17 cellular contexts compared by ENCODE assay signal in the genomic region with DNA sequence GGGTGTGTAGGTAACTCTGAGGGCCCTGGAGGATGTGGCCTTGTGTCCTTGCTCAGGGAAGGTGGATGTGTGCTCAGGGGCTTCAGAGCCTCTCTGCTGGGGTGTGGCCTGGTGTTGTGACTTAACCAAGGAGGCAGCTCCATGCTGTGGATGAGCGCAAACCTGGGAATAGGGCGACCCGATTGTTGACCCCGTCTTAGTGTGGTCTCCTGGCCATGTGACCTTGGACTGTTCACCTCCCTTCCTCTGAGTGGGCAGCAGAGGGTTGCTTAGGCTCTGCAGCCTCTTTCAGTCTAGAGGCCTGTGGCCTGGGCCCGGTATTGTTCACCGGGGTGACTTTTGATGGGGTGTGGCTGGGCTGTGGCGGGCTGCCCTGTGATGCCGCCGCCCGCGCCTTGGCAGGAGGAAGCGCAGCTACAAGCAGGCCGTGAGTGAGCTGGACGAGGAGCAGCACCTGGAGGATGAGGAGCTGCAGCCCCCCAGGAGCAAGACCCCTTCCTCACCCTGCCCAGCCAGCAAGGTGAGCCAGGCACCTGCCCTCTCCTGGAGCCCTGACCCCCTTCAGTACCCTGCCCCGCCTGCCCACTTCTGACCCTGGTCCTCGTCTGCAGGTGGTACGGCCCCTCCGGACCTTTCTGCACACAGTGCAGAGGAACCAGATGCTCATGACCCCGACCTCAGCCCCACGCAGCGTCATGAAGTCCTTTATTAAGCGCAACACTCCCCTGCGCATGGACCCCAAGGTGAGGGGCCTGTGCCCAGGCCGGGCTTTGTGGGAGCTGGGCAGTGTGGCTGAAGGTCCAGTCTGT. TPM values are rescaled to one million over a fixed set of nuclear protein-coding genes. Genes with fewer than 3 reads are reported as not detected.
DNase-seq lines count a peak whose midpoint lies in the region; ATAC-seq and TF ChIP-seq lines count a peak whose summit lies in the region.
"Had no signal": no experiment of that assay in that cellular context is flagged by ENCODE, and none has a peak within 500 bp of the region (broad histone marks: within the 10 kb centered on the region; RNA-seq: fewer than 3 reads in every experiment).

No MANE protein-coding gene starts in this region.

- peak; percentile 63 for DNase-seq in cardiac septum (ENCODE audit: low spot score)
- DNase-seq in left ventricle myocardium superior: no peak
- DNase-seq in activated naive CD8-positive, alpha-beta T cell treated with anti-CD3 and anti-CD28 coated beads, Interleukin-2, amount 50 U/mL, for 24 hours: no peak
- peak; percentile 80 for DNase-seq in osteocyte (ENCODE audit: extremely low spot score, unreplicated experiment)
- DNase-seq in ureter (ENCODE audit: low spot score): peak; percentile 40
- DNase-seq in NCI-H526 treated with DMSO at 0.1 percent for 48 hours (lab: John Stamatoyannopoulos, UW): no peak
- DNase-seq in activated CD4-positive, CD25-positive, alpha-beta regulatory T cell (lab: John Stamatoyannopoulos, UW): no peak
- DNase-seq: MV-4-11, NCI-H1417, NCI-H187 treated with DMSO at 0.1 percent for 48 hours, NCI-H2171 treated with DMSO at 0.1 percent for 48 hours, NCI-H774 had no signal

- no peak overlapping the region for H3K4me3 Mint-ChIP-seq in activated naive CD8-positive, alpha-beta T cell treated with anti-CD3 and anti-CD28 coated beads, Interleukin-2, amount 50 U/mL, for 24 hours
- no peak overlapping the region for H3K4me3 Mint-ChIP-seq in osteocyte (ENCODE audit: unreplicated experiment)
- H3K4me3 Mint-ChIP-seq: B cell; CD4-positive, alpha-beta T cell had no signal

- intact Hi-C loops in cardiac septum (cut with DNase I): no loop called here
- intact Hi-C loops in left ventricle myocardium superior (cut with micrococcal nuclease): no loop called here

- no peak for TF ChIP-seq CTCF in osteocyte (IDR thresholded peaks at IDR 0.05)

- no peaks in the 10 kb centered on the region for H3K9me3 Mint-ChIP-seq in activated naive CD8-positive, alpha-beta T cell treated with anti-CD3 and anti-CD28 coated beads, Interleukin-2, amount 50 U/mL, for 24 hours
- no peaks in the 10 kb centered on the region for H3K9me3 Mint-ChIP-seq in osteocyte (ENCODE audit: unreplicated experiment)
- H3K9me3 Mint-ChIP-seq: CD4-positive, alpha-beta T cell had no signal

- no peaks in the 10 kb centered on the region for H3K4me1 Mint-ChIP-seq in activated naive CD8-positive, alpha-beta T cell treated with anti-CD3 and anti-CD28 coated beads, Interleukin-2, amount 50 U/mL, for 24 hours
- H3K4me1 Mint-ChIP-seq in osteocyte (ENCODE audit: unreplicated experiment): peaks cover 3% of the 10 kb centered on the region
- H3K4me1 Mint-ChIP-seq: B cell had no signal

- ATAC-seq in left ventricle myocardium superior: no peak
- peak; percentile 17 for ATAC-seq in activated naive CD8-positive, alpha-beta T cell treated with anti-CD3 and anti-CD28 coated beads, Interleukin-2, amount 50 U/mL, for 24 hours

- H3K36me3 Mint-ChIP-seq in activated naive CD8-positive, alpha-beta T cell treated with anti-CD3 and anti-CD28 coated beads, Interleukin-2, amount 50 U/mL, for 24 hours (ENCODE audit: low read depth): peaks cover 20% of the 10 kb centered on the region
- peaks cover 11% of the 10 kb centered on the region for H3K36me3 Mint-ChIP-seq in osteocyte (ENCODE audit: unreplicated experiment)

- no peak overlapping the region for H3K27ac Mint-ChIP-seq in activated naive CD8-positive, alpha-beta T cell treated with anti-CD3 and anti-CD28 coated beads, Interleukin-2, amount 50 U/mL, for 24 hours
- no peak overlapping the region for H3K27ac Mint-ChIP-seq in osteocyte (ENCODE audit: unreplicated experiment)
- H3K27ac Mint-ChIP-seq: B cell; CD4-positive, alpha-beta T cell had no signal

- no peaks in the 10 kb centered on the region for H3K27me3 Mint-ChIP-seq in activated naive CD8-positive, alpha-beta T cell treated with anti-CD3 and anti-CD28 coated beads, Interleukin-2, amount 50 U/mL, for 24 hours
- H3K27me3 Mint-ChIP-seq in osteocyte (ENCODE audit: unreplicated experiment): no peaks in the 10 kb centered on the region
- H3K27me3 Mint-ChIP-seq: B cell; CD4-positive, alpha-beta T cell had no signal

RNA-seq across cellular contexts. Expression of a gene that starts 16.7 kb away (rescaled TPM):
- total RNA-seq in cardiac septum: 13.5 TPM
- total RNA-seq in left ventricle myocardium superior: 11.6 TPM
- total RNA-seq in osteocyte: 26.2 and 27.7 TPM in 2 replicates
- 14.4 TPM for total RNA-seq in ureter

RNA-seq across cellular contexts. Expression of a gene that starts 49.5 kb away (rescaled TPM):
- total RNA-seq in cardiac septum: not detected
- not detected for total RNA-seq in left ventricle myocardium superior
- not detected in 2 replicates for total RNA-seq in osteocyte
- total RNA-seq in ureter: not detected
- total RNA-seq: B cell; CD4-positive, alpha-beta T cell; HT1080; NCI-H460; SJSA1 had no signal

Comparison
In these comparisons a context has a peak if more than half of its experiments do, and no peak if none do; other contexts are left out.
1. DNase-seq: peak in cardiac septum (single experiment), osteocyte (single experiment) and ureter (single experiment); none in left ventricle myocardium superior (single experiment), activated naive CD8-positive, alpha-beta T cell treated with anti-CD3 and anti-CD28 coated beads, Interleukin-2, amount 50 U/mL, for 24 hours (single experiment), NCI-H526 treated with DMSO at 0.1 percent for 48 hours (single experiment) and activated CD4-positive, CD25-positive, alpha-beta regulatory T cell (0 of 4).